17 cellular contexts compared by ENCODE assay signal in the genomic region with DNA sequence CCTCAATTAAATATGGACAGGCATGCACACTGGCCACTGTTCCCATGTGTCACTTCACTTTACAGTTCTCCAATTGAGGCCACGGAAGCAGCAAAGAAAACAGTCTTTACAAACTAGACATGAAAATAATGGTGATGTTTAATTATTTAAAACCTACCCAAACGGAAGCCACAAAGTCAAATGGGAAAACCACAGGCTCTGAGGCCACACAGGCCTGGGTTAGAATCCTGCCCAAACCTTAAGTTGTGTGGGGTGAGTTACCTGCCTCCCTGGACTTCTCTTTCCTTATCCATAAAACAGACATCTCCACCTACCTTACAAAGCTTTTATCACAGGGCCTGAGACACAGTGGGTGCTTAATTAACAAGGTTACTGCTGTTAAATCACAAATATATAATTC.
A peak's percentile ranks its signal among the peaks of the same experiment; 100 is the strongest.
DNase-seq lines count a peak whose midpoint lies in the region; ATAC-seq, FAIRE-seq and TF ChIP-seq lines count a peak whose summit lies in the region.
"Had no signal": no experiment of that assay in that cellular context is flagged by ENCODE, and none has a peak within 500 bp of the region (broad histone marks: within the 10 kb centered on the region; RNA-seq: fewer than 3 reads in every experiment).

No MANE protein-coding gene starts in this region.

- H3K27ac ChIP-seq in mesodermal cell (ENCODE audit: low read depth, low read length, severe bottlenecking) (peak overlapping the region; percentile 71), tibial nerve (peak overlapping the region in 1 of 4 donors; percentile 51)
- H3K27ac ChIP-seq: RWPE1 had no signal

- no peak for TF ChIP-seq POLR2A in tibial nerve (IDR thresholded peaks at IDR 0.05)

- H3K36me3 ChIP-seq in mesodermal cell (ENCODE audit: control insufficient read depth, insufficient read depth, low read length), result no peaks in the 10 kb centered on the region
- no peaks in the 10 kb centered on the region for H3K36me3 ChIP-seq in tibial nerve
- H3K36me3 ChIP-seq: HAP-1 had no signal

- no peaks in the 10 kb centered on the region for H3K9me3 ChIP-seq in mesodermal cell (ENCODE audit: control insufficient read depth, low read length)
- no peaks in the 10 kb centered on the region for H3K9me3 ChIP-seq in tibial nerve
- H3K9me3 ChIP-seq: HAP-1 had no signal

- DNase-seq in GM18507 (ENCODE audit: extremely low spot score, insufficient read length, low read depth) (no peak), tibial nerve (ENCODE audit: low spot score in 2 of 2) (no peak), nucleus accumbens (lab: John Stamatoyannopoulos, UW) (no peak)
- no peak for DNase-seq in stimulated activated effector memory CD8-positive, alpha-beta T cell treated with anti-CD3 and anti-CD28 coated beads, Interleukin-12 subunit alpha, Interleukin-12 subunit beta, amount 100 ng/mL, for 72 hours (ENCODE audit: low spot score in 2 of 2)
- DNase-seq in stimulated activated CD4-positive, alpha-beta T cell treated with anti-CD3 and anti-CD28 coated beads, Interleukin-2, amount 100 ng/mL, for 24 hours, result no peak
- DNase-seq: CD8-positive, alpha-beta T cell; NCI-H1417; NCI-H2029; NCI-H2171; NCI-H446 treated with DMSO at 0.1 percent for 48 hours; NCI-H748 treated with DMSO at 0.1 percent for 48 hours; PC-3 had no signal

- H3K27me3 Mint-ChIP-seq in activated T-helper 17 cell treated with anti-CD3 and anti-CD28 coated beads, Interleukin-2, amount 50 U/mL, for 72 hours, result no peaks in the 10 kb centered on the region
- H3K27me3 Mint-ChIP-seq: B cell had no signal

- H3K4me3 ChIP-seq in mesodermal cell (ENCODE audit: extremely low read depth, insufficient read depth, low read length, poor library complexity, severe bottlenecking) (no peak overlapping the region), tibial nerve (no peak overlapping the region)
- H3K4me3 ChIP-seq: HAP-1 had no signal

- H3K27ac Mint-ChIP-seq in activated T-helper 17 cell treated with anti-CD3 and anti-CD28 coated beads, Interleukin-2, amount 50 U/mL, for 72 hours, result peak overlapping the region; percentile 65
- H3K27ac Mint-ChIP-seq in stimulated activated effector memory CD8-positive, alpha-beta T cell treated with anti-CD3 and anti-CD28 coated beads, Interleukin-12 subunit alpha, Interleukin-12 subunit beta, amount 100 ng/mL, for 72 hours, result peak overlapping the region; percentile 16
- H3K27ac Mint-ChIP-seq: B cell; CD8-positive, alpha-beta T cell had no signal

- peaks cover 28% of the 10 kb centered on the region for H3K36me3 Mint-ChIP-seq in activated T-helper 17 cell treated with anti-CD3 and anti-CD28 coated beads, Interleukin-2, amount 50 U/mL, for 72 hours (ENCODE audit: low read depth)
- peaks cover 11% of the 10 kb centered on the region for H3K36me3 Mint-ChIP-seq in stimulated activated effector memory CD8-positive, alpha-beta T cell treated with anti-CD3 and anti-CD28 coated beads, Interleukin-12 subunit alpha, Interleukin-12 subunit beta, amount 100 ng/mL, for 72 hours

- peaks cover 48% of the 10 kb centered on the region for H3K4me1 Mint-ChIP-seq in activated T-helper 17 cell treated with anti-CD3 and anti-CD28 coated beads, Interleukin-2, amount 50 U/mL, for 72 hours
- peaks cover 52% of the 10 kb centered on the region for H3K4me1 Mint-ChIP-seq in stimulated activated effector memory CD8-positive, alpha-beta T cell treated with anti-CD3 and anti-CD28 coated beads, Interleukin-12 subunit alpha, Interleukin-12 subunit beta, amount 100 ng/mL, for 72 hours

- no peaks in the 10 kb centered on the region for H3K27me3 ChIP-seq in tibial nerve

- TF ChIP-seq EP300 in tibial nerve (IDR thresholded peaks at IDR 0.05), result no peak

- H3K4me1 ChIP-seq in mesodermal cell (ENCODE audit: control insufficient read depth, insufficient read depth, low read length, poor library complexity, severe bottlenecking), result peaks cover 18% of the 10 kb centered on the region
- H3K4me1 ChIP-seq in tibial nerve, result peaks cover 0 to 35% (median 3%) of the 10 kb centered on the region in 4 donors

- H3K9me3 Mint-ChIP-seq in activated T-helper 17 cell treated with anti-CD3 and anti-CD28 coated beads, Interleukin-2, amount 50 U/mL, for 72 hours, result no peaks in the 10 kb centered on the region
- no peaks in the 10 kb centered on the region for H3K9me3 Mint-ChIP-seq in stimulated activated effector memory CD8-positive, alpha-beta T cell treated with anti-CD3 and anti-CD28 coated beads, Interleukin-12 subunit alpha, Interleukin-12 subunit beta, amount 100 ng/mL, for 72 hours
- H3K9me3 Mint-ChIP-seq: CD8-positive, alpha-beta T cell had no signal

- ATAC-seq in activated T-helper 17 cell treated with anti-CD3 and anti-CD28 coated beads, Interleukin-2, amount 50 U/mL, for 72 hours (replicated peaks), result no peak
- ATAC-seq in stimulated activated effector memory CD8-positive, alpha-beta T cell treated with anti-CD3 and anti-CD28 coated beads, Interleukin-12 subunit alpha, Interleukin-12 subunit beta, amount 100 ng/mL, for 72 hours, result no peak
- ATAC-seq: CD8-positive, alpha-beta T cell; PC-3 had no signal

- no CpG with 5 or more reads among the region's 2 CpGs for WGBS in mesodermal cell (ENCODE audit: insufficient coverage in 2 of 2), 2 experiments
- WGBS in tibial nerve, 2 donors, result 74 to 79% methylated on average over 2 of the region's 2 CpGs

- peak; percentile 66 for FAIRE-seq in GM18507 (lab: Jason Lieb, UNC)

- H3K4me3 Mint-ChIP-seq in activated T-helper 17 cell treated with anti-CD3 and anti-CD28 coated beads, Interleukin-2, amount 50 U/mL, for 72 hours, result no peak overlapping the region
- no peak overlapping the region for H3K4me3 Mint-ChIP-seq in stimulated activated effector memory CD8-positive, alpha-beta T cell treated with anti-CD3 and anti-CD28 coated beads, Interleukin-12 subunit alpha, Interleukin-12 subunit beta, amount 100 ng/mL, for 72 hours
- H3K4me3 Mint-ChIP-seq: B cell; CD8-positive, alpha-beta T cell had no signal

- TF ChIP-seq CTCF in tibial nerve (IDR thresholded peaks at IDR 0.05), result no peak
